Comparison of ENCODE assay signal across 8 cellular contexts in the genomic region with DNA sequence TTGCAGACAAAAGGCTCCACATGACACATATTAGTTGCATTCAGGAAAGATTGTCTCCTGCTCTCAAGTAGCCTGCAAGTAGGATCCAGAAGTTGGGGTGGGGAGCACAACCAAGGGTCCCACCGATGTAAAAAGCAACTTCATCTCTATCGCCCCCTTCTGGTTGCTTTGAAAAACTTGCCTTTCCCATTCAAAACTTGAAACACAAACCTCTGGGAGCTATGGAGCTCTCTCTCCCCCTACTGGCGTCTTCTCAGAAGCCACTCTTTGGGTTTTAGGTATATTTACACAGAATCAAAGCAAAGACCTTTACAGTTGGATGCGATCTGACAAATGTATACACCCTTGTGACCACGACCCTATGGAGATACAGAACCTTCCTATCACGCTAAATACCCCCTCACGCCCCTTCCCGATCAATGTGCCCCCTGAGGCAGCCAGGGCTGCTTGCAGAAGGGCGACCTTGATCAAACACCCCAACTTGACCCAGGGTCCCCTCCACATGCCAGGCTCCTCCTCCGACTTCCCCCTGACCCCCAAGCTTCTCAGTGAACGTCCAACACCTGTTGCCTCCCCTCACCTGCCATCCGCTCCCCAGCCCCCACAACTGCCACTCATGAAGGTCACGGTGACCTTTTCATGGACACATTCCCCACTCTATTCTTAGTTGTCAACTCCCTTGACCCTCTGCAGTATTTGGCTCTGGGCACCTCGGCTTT. TPM values are rescaled to one million over a fixed set of nuclear protein-coding genes. Genes with fewer than 3 reads are reported as not detected.
DNase-seq lines count a peak whose midpoint lies in the region; TF ChIP-seq lines count a peak whose summit lies in the region.

No MANE protein-coding gene starts in this region.

- H3K27ac ChIP-seq in vagina = peak overlapping the region; percentile 69

- DNase-seq in D341Med (ENCODE audit: low spot score) = peak; percentile 83
- DNase-seq in HS-27A (ENCODE audit: low read depth) = peak; percentile 66
- peak; percentile 89 for DNase-seq in NCI-H748 treated with DMSO at 0.1 percent for 48 hours (lab: John Stamatoyannopoulos, UW)
- peak; percentile 88 for DNase-seq in activated CD4-positive, alpha-beta T cell treated with anti-CD3 and anti-CD28 coated beads, Interleukin-2, amount 10 ng/mL, durations not matched to agents 7 days and 5 days
- DNase-seq in epidermal melanocyte (ENCODE audit: insufficient read length, low spot score) = peak; percentile 88
- DNase-seq in mucosa of gallbladder (ENCODE audit: low spot score) = peak; percentile 75
- DNase-seq in vagina (ENCODE audit: extremely low spot score in 2 of 2) = no peak
- no peak for DNase-seq in ureter (ENCODE audit: low spot score)

- peaks cover 32% of the 10 kb centered on the region for H3K36me3 Mint-ChIP-seq in activated CD4-positive, alpha-beta T cell treated with anti-CD3 and anti-CD28 coated beads, Interleukin-2, amount 10 ng/mL, durations not matched to agents 7 days and 5 days (ENCODE audit: low read depth)

- H3K9me3 Mint-ChIP-seq in activated CD4-positive, alpha-beta T cell treated with anti-CD3 and anti-CD28 coated beads, Interleukin-2, amount 10 ng/mL, durations not matched to agents 7 days and 5 days = no peaks in the 10 kb centered on the region

- H3K4me3 Mint-ChIP-seq in activated CD4-positive, alpha-beta T cell treated with anti-CD3 and anti-CD28 coated beads, Interleukin-2, amount 10 ng/mL, durations not matched to agents 7 days and 5 days = peak overlapping the region; percentile 51

- H3K4me1 ChIP-seq in vagina = peaks cover 33% of the 10 kb centered on the region

- TF ChIP-seq POLR2A in vagina (IDR thresholded peaks at IDR 0.05) = no peak

- CTCF ChIA-PET in activated CD4-positive, alpha-beta T cell treated with anti-CD3 and anti-CD28 coated beads, Interleukin-2, amount 10 ng/mL, durations not matched to agents 7 days and 5 days (lab: Charles Lee) = interaction anchor here (0.6 to 6.5 kb wide), 36 partner anchors 10 to 363 kb away, joined by 3 to 95 read pairs (median 6); a partner anchor contains a TSS

- H3K27me3 Mint-ChIP-seq in activated CD4-positive, alpha-beta T cell treated with anti-CD3 and anti-CD28 coated beads, Interleukin-2, amount 10 ng/mL, durations not matched to agents 7 days and 5 days = no peaks in the 10 kb centered on the region

- H3K36me3 ChIP-seq in vagina = peaks cover 0 to 4% of the 10 kb centered on the region in 2 donors

- H3K4me3 ChIP-seq in vagina = no peak overlapping the region

- POLR2A ChIA-PET in activated CD4-positive, alpha-beta T cell treated with anti-CD3 and anti-CD28 coated beads, Interleukin-2, amount 10 ng/mL, durations not matched to agents 7 days and 5 days (lab: Charles Lee) = interaction anchor here (1.6 kb wide), 1 partner anchor 11 kb away, joined by 11 read pairs; no protein-coding TSS in a partner anchor

- TF ChIP-seq CTCF in vagina (IDR thresholded peaks at IDR 0.05) = peak; percentile 86 to 96 (median 90)

- no peaks in the 10 kb centered on the region for H3K9me3 ChIP-seq in vagina

- H3K27ac Mint-ChIP-seq in activated CD4-positive, alpha-beta T cell treated with anti-CD3 and anti-CD28 coated beads, Interleukin-2, amount 10 ng/mL, durations not matched to agents 7 days and 5 days = peak overlapping the region; percentile 98

- intact Hi-C loops in vagina (cut with DNase I) = no loop called here

- H3K27me3 ChIP-seq in vagina = no peaks in the 10 kb centered on the region

- peaks cover 70% of the 10 kb centered on the region for H3K4me1 Mint-ChIP-seq in activated CD4-positive, alpha-beta T cell treated with anti-CD3 and anti-CD28 coated beads, Interleukin-2, amount 10 ng/mL, durations not matched to agents 7 days and 5 days

RNA-seq across cellular contexts. Expression of a gene that starts 10.1 kb away (rescaled TPM):
- 100 to 1,000 TPM; 288 TPM for total RNA-seq in activated CD4-positive, alpha-beta T cell treated with anti-CD3 and anti-CD28 coated beads, Interleukin-2, amount 10 ng/mL, durations not matched to agents 7 days and 5 days
- 56.3 TPM for total RNA-seq in mucosa of gallbladder
- total RNA-seq in vagina = 72.2 TPM
- 35.6 TPM for total RNA-seq in ureter

RNA-seq across cellular contexts. Expression of a gene that starts 10.8 kb away (rescaled TPM):
- 1 to 10 TPM; 1.1 TPM for total RNA-seq in activated CD4-positive, alpha-beta T cell treated with anti-CD3 and anti-CD28 coated beads, Interleukin-2, amount 10 ng/mL, durations not matched to agents 7 days and 5 days
- 18.2 TPM for total RNA-seq in mucosa of gallbladder
- 5.4 TPM for total RNA-seq in vagina
- 13.2 TPM for total RNA-seq in ureter

RNA-seq across cellular contexts. Expression of a gene that starts 20.7 kb away (rescaled TPM):
- total RNA-seq in activated CD4-positive, alpha-beta T cell treated with anti-CD3 and anti-CD28 coated beads, Interleukin-2, amount 10 ng/mL, durations not matched to agents 7 days and 5 days = 10 to 100 TPM; 41.5 to 45.9 TPM
- 42.7 TPM for total RNA-seq in mucosa of gallbladder
- 15.5 TPM for total RNA-seq in vagina
- 40.6 TPM for total RNA-seq in ureter

RNA-seq across cellular contexts. Expression of a gene that starts 42.5 kb away (rescaled TPM):
- total RNA-seq in activated CD4-positive, alpha-beta T cell treated with anti-CD3 and anti-CD28 coated beads, Interleukin-2, amount 10 ng/mL, durations not matched to agents 7 days and 5 days = 1 to 10 TPM; 4.2 TPM
- total RNA-seq in mucosa of gallbladder (42.8 TPM), vagina (22.6 TPM), ureter (18.6 TPM)

RNA-seq across cellular contexts. Expression of a gene that starts 57.8 kb away (rescaled TPM):
- 10 to 100 TPM; 25.0 to 27.4 TPM for total RNA-seq in activated CD4-positive, alpha-beta T cell treated with anti-CD3 and anti-CD28 coated beads, Interleukin-2, amount 10 ng/mL, durations not matched to agents 7 days and 5 days
- total RNA-seq in mucosa of gallbladder = 320 TPM
- 166 TPM for total RNA-seq in vagina
- 106 TPM for total RNA-seq in ureter

Comparison
In these comparisons a context has a peak if more than half of its experiments do, and no peak if none do; other contexts are left out.
1. DNase-seq: peak in D341Med (single experiment), HS-27A (single experiment), NCI-H748 treated with DMSO at 0.1 percent for 48 hours (single experiment), activated CD4-positive, alpha-beta T cell treated with anti-CD3 and anti-CD28 coated beads, Interleukin-2, amount 10 ng/mL, durations not matched to agents 7 days and 5 days (single experiment), epidermal melanocyte (single experiment) and mucosa of gallbladder (single experiment); none in vagina (0 of 2) and ureter (single experiment).